In genomic region chr3:195458188-195458800, GRCh38 we compare ENCODE assay signal across 8 cellular contexts. TPM values are rescaled to one million over a fixed set of nuclear protein-coding genes. Genes with fewer than 3 reads are reported as not detected.
DNase-seq lines count a peak whose midpoint lies in the region; ATAC-seq lines count a peak whose summit lies in the region.

No MANE protein-coding gene starts in this region.

- H3K9me3 ChIP-seq in mucosa of rectum (ENCODE audit: control insufficient read depth in 2 of 2, low read length in 2 of 2) = no peaks in the 10 kb centered on the region
- no peaks in the 10 kb centered on the region for H3K9me3 ChIP-seq in MG63

- peak overlapping the region; percentile 47 to 70 for H3K9ac ChIP-seq in mucosa of rectum (ENCODE audit: low read depth in 1 of 2, low read length in 2 of 2)

- H3K36me3 ChIP-seq in mucosa of rectum (ENCODE audit: control insufficient read depth in 2 of 2, insufficient read depth in 2 of 2, low read length in 2 of 2) (no peaks in the 10 kb centered on the region), MG63 (no peaks in the 10 kb centered on the region)

- H3K27me3 ChIP-seq in mucosa of rectum (ENCODE audit: control insufficient read depth in 2 of 2, insufficient read depth in 2 of 2, low read length in 2 of 2) = no peaks in the 10 kb centered on the region
- H3K27me3 ChIP-seq in MG63 = no peaks in the 10 kb centered on the region

- peaks cover 5% of the 10 kb centered on the region for H3K9me3 Mint-ChIP-seq in T-helper 1 cell treated with Interleukin-12 subunit alpha and Interleukin-12 subunit beta and Interleukin-4 antibody, amounts not matched to agents 30 μg/mL and 1 μg/mL, for 36 hours

- H3K4me1 ChIP-seq in mucosa of rectum (ENCODE audit: control insufficient read depth in 2 of 2, insufficient read depth in 2 of 2, low read length in 2 of 2) = peaks cover 2 to 15% of the 10 kb centered on the region in 2 donors

- DNase-seq in islet precursor cell (no peak), superior temporal gyrus (ENCODE audit: extremely low spot score) (no peak), MG63 (no peak)

- H3K27me3 Mint-ChIP-seq in T-helper 1 cell treated with Interleukin-12 subunit alpha and Interleukin-12 subunit beta and Interleukin-4 antibody, amounts not matched to agents 30 μg/mL and 1 μg/mL, for 36 hours (ENCODE audit: low read depth) = peaks cover 3% of the 10 kb centered on the region

- peak; percentile 69 for ATAC-seq in GM18519 (IDR thresholded peaks at IDR 0.05; ENCODE audit: low FRiP score, unreplicated experiment)
- ATAC-seq in HG03025 (IDR thresholded peaks at IDR 0.05; ENCODE audit: low FRiP score, unreplicated experiment) = peak; percentile 69
- no peak for ATAC-seq in GM21526 (IDR thresholded peaks at IDR 0.05; ENCODE audit: low FRiP score, unreplicated experiment)

- H3K36me3 Mint-ChIP-seq in T-helper 1 cell treated with Interleukin-12 subunit alpha and Interleukin-12 subunit beta and Interleukin-4 antibody, amounts not matched to agents 30 μg/mL and 1 μg/mL, for 36 hours (ENCODE audit: low read depth) = no peaks in the 10 kb centered on the region

- H3K4me3 ChIP-seq in mucosa of rectum (ENCODE audit: low read length in 2 of 2) = peak overlapping the region in 1 of 2 donors; percentile 31
- no peak overlapping the region for H3K4me3 ChIP-seq in MG63

- peak overlapping the region; percentile 77 to 82 for H3K27ac ChIP-seq in mucosa of rectum (ENCODE audit: low read depth in 2 of 2, low read length in 2 of 2)

- H3K4me1 Mint-ChIP-seq in T-helper 1 cell treated with Interleukin-12 subunit alpha and Interleukin-12 subunit beta and Interleukin-4 antibody, amounts not matched to agents 30 μg/mL and 1 μg/mL, for 36 hours (ENCODE audit: low read depth) = peaks cover 15% of the 10 kb centered on the region

- peak overlapping the region; percentile 19 for H3K4me3 Mint-ChIP-seq in T-helper 1 cell treated with Interleukin-12 subunit alpha and Interleukin-12 subunit beta and Interleukin-4 antibody, amounts not matched to agents 30 μg/mL and 1 μg/mL, for 36 hours

- H3K27ac Mint-ChIP-seq in T-helper 1 cell treated with Interleukin-12 subunit alpha and Interleukin-12 subunit beta and Interleukin-4 antibody, amounts not matched to agents 30 μg/mL and 1 μg/mL, for 36 hours = peak overlapping the region; percentile 60

RNA-seq across cellular contexts. Expression of gene ACAP2, which starts 15.5 kb away (rescaled TPM):
- 31.8 and 45.9 TPM in 2 replicates for total RNA-seq in MG63 (2014; rRNA removed; shearing (Covaris generic); ENCODE audit: low replicate concordance)
